ENCODE assay signal across 1 cellular context in the genomic region with DNA sequence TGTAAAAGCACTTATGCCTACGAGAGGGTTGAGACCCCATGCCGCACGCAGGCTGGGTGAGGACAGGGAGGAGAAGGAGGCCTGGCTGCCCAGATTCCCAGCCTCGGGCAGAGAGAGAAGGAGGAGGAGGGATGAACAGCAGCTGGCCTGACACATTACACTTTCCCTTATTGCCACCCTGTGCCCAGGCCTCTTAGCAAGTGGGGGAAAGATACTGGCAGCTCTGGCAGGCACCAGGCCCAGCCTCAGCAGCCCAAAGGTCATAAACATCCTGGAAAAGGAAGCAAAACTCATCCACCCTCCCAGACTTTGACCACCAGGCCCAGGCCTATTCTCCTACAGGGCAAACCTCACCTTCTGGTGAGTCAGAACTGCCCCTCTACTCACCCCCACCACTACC.
A peak's percentile ranks its signal among the peaks of the same experiment; 100 is the strongest.
TF ChIP-seq lines count a peak whose summit lies in the region.

No MANE protein-coding gene starts in this region.

TF ChIP-seq in liver, 16 proteins besides CTCF, POLR2A, EP300 and RAD21 (continued from another document):
- TF ChIP-seq, protein P1, sequence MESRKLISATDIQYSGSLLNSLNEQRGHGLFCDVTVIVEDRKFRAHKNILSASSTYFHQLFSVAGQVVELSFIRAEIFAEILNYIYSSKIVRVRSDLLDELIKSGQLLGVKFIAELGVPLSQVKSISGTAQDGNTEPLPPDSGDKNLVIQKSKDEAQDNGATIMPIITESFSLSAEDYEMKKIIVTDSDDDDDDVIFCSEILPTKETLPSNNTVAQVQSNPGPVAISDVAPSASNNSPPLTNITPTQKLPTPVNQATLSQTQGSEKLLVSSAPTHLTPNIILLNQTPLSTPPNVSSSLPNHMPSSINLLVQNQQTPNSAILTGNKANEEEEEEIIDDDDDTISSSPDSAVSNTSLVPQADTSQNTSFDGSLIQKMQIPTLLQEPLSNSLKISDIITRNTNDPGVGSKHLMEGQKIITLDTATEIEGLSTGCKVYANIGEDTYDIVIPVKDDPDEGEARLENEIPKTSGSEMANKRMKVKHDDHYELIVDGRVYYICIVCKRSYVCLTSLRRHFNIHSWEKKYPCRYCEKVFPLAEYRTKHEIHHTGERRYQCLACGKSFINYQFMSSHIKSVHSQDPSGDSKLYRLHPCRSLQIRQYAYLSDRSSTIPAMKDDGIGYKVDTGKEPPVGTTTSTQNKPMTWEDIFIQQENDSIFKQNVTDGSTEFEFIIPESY (IDR thresholded peaks at IDR 0.05) = peak; percentile 44
- peak; percentile 36 to 86 for TF ChIP-seq EGR1 (IDR thresholded peaks at IDR 0.05; ENCODE audit: low read depth in 2 of 2)
- TF ChIP-seq JUND (IDR thresholded peaks at IDR 0.05) = peak; percentile 87 to 91
- TF ChIP-seq HNF4G (IDR thresholded peaks at IDR 0.05) = peak; percentile 97
- TF ChIP-seq GABPA (IDR thresholded peaks at IDR 0.05 in 1 of 2, conservative IDR thresholded peaks at IDR 0.05 in 1 of 2) = peak in 1 of 2 donors; percentile 34
